Comparison of ENCODE assay signal across 17 cellular contexts in genomic region chr14:73264896-73265720, GRCh38.
"Had no signal": no experiment of that assay in that cellular context is flagged by ENCODE, and none has a peak within 500 bp of the region (broad histone marks: within the 10 kb centered on the region; RNA-seq: fewer than 3 reads in every experiment).

No MANE protein-coding gene starts in this region.

- FAIRE-seq: endothelial cell of umbilical vein, keratinocyte, pancreas had no signal

- H3K36me3 ChIP-seq: pancreas, transverse colon, WERI-Rb-1 had no signal

- H3K4me3 ChIP-seq: coronary artery, pancreas, transverse colon had no signal

- DNase-seq: activated CD4-positive, alpha-beta memory T cell treated with anti-CD3 and anti-CD28 coated beads, Interleukin-2, amount 10 ng/mL, durations not matched to agents 7 days and 5 days; activated CD4-positive, alpha-beta T cell treated with anti-CD3 and anti-CD28 coated beads for 36 hours; activated CD8-positive, alpha-beta memory T cell treated with anti-CD3 and anti-CD28 coated beads, Interleukin-2, amount 50 U/mL, for 4 hours; activated naive CD8-positive, alpha-beta T cell treated with anti-CD3 and anti-CD28 coated beads, Interleukin-2, amount 10 ng/mL, durations not matched to agents 7 days and 5 days; central memory CD4-positive, alpha-beta T cell; effector CD4-positive, alpha-beta T cell; foreskin fibroblast; hippocampal formation; mesenchymal stem cell; stimulated activated CD4-positive, alpha-beta T cell treated with anti-CD3 and anti-CD28 coated beads, Interleukin-12 subunit alpha, Interleukin-12 subunit beta, amount 100 ng/mL, for 4 hours; stimulated activated CD4-positive, alpha-beta T cell treated with anti-CD3 and anti-CD28 coated beads, Interleukin-2, amount 100 ng/mL, for 24 hours; transverse colon; WERI-Rb-1 had no signal

- H3K27ac ChIP-seq: coronary artery, pancreas, transverse colon, WERI-Rb-1 had no signal

- ATAC-seq: activated CD4-positive, alpha-beta T cell treated with anti-CD3 and anti-CD28 coated beads for 36 hours; pancreas had no signal

- H3K9me3 ChIP-seq: pancreas, transverse colon had no signal

- H3K27me3 ChIP-seq: pancreas, transverse colon had no signal
